In genomic region chr2:207487650-207488315, GRCh38 we compare ENCODE assay signal across 12 cellular contexts. TPM values are rescaled to one million over a fixed set of nuclear protein-coding genes. Genes with fewer than 3 reads are reported as not detected.
DNase-seq lines count a peak whose midpoint lies in the region; ATAC-seq and TF ChIP-seq lines count a peak whose summit lies in the region.
"Had no signal": no experiment of that assay in that cellular context is flagged by ENCODE, and none has a peak within 500 bp of the region (broad histone marks: within the 10 kb centered on the region; RNA-seq: fewer than 3 reads in every experiment).

No MANE protein-coding gene starts in this region.

- no peaks in the 10 kb centered on the region for H3K36me3 ChIP-seq in kidney epithelial cell (ENCODE audit: control insufficient read depth, insufficient read depth, low read length)
- H3K36me3 ChIP-seq: stomach had no signal

- TF ChIP-seq CTCF in AG10803 (conservative IDR thresholded peaks at IDR 0.05; ENCODE audit: low read length) (peak; percentile 68), HFFc6 (IDR thresholded peaks at IDR 0.05) (peak; percentile 69), kidney epithelial cell (IDR thresholded peaks at IDR 0.05; ENCODE audit: insufficient read depth, low read length, poor library complexity, severe bottlenecking) (no peak)

- H3K27me3 Mint-ChIP-seq in HFFc6 (ENCODE audit: insufficient read depth): no peaks in the 10 kb centered on the region; the same call in 1 of the 2 replicates
- H3K27me3 Mint-ChIP-seq: activated naive CD8-positive, alpha-beta T cell had no signal

- H3K4me3 ChIP-seq in AG10803 (ENCODE audit: low read length): no peak overlapping the region
- no peak overlapping the region for H3K4me3 ChIP-seq in kidney epithelial cell (ENCODE audit: low read depth, low read length)
- H3K4me3 ChIP-seq: stomach had no signal

- H3K27ac ChIP-seq in angular gyrus (ENCODE audit: low read depth, low read length): peak overlapping the region; percentile 7
- H3K27ac ChIP-seq: stomach had no signal

- no peaks in the 10 kb centered on the region for H3K9me3 Mint-ChIP-seq in HFFc6

- H3K27me3 ChIP-seq in kidney epithelial cell (ENCODE audit: control insufficient read depth, insufficient read depth, low read length): no peaks in the 10 kb centered on the region
- H3K27me3 ChIP-seq: stomach had no signal

- H3K4me1 Mint-ChIP-seq in HFFc6 (ENCODE audit: low read depth): peaks cover 69% of the 10 kb centered on the region

- peak overlapping the region; percentile 76 for H3K27ac Mint-ChIP-seq in HFFc6
- H3K27ac Mint-ChIP-seq: activated naive CD8-positive, alpha-beta T cell had no signal

- H3K36me3 Mint-ChIP-seq in HFFc6 (ENCODE audit: low read depth): no peaks in the 10 kb centered on the region
- H3K36me3 Mint-ChIP-seq: activated naive CD8-positive, alpha-beta T cell had no signal

- ATAC-seq in HG03175 (IDR thresholded peaks at IDR 0.05; ENCODE audit: unreplicated experiment): no peak

- H3K4me3 Mint-ChIP-seq in HFFc6: peak overlapping the region; percentile 58
- H3K4me3 Mint-ChIP-seq: activated naive CD8-positive, alpha-beta T cell had no signal

- DNase-seq in AG10803 (ENCODE audit: low read depth) (peak; percentile 94), HFFc6 (peak; percentile 94), kidney epithelial cell (ENCODE audit: low read depth) (peak; percentile 62), SIG-M5 (lab: John Stamatoyannopoulos, UW) (no peak), NCI-H187 treated with DMSO at 0.1 percent for 48 hours (lab: John Stamatoyannopoulos, UW) (no peak)
- DNase-seq in activated T-cell treated with anti-CD3 and anti-CD28 coated beads, Interleukin-2, amount 50 U/mL, for 48 hours: no peak
- DNase-seq: activated CD4-positive, alpha-beta T cell treated with anti-CD3 and anti-CD28 coated beads for 1 hour; KG1; stomach had no signal

RNA-seq across cellular contexts. Expression of gene CREB1, which starts 42.0 kb away (rescaled TPM):
- total RNA-seq in HFFc6 (2021; fragmentation: NEBNext Ultra II Directional; extraction: Animal tissue kit (Norgen Biotek cat#: 25700)): 10 to 100 TPM; 32.9 to 51.8 (median 48.9) TPM
- total RNA-seq in kidney epithelial cell: 54.5 and 54.8 TPM in 2 replicates

Comparison
In these comparisons a context has a peak if more than half of its experiments do, and no peak if none do; other contexts are left out.
1. DNase-seq: peak in AG10803 (single experiment), HFFc6 (single experiment) and kidney epithelial cell (single experiment); none in SIG-M5 (single experiment), activated T-cell treated with anti-CD3 and anti-CD28 coated beads, Interleukin-2, amount 50 U/mL, for 48 hours (0 of 2) and NCI-H187 treated with DMSO at 0.1 percent for 48 hours (single experiment).